8 cellular contexts compared by ENCODE assay signal in the genomic region with DNA sequence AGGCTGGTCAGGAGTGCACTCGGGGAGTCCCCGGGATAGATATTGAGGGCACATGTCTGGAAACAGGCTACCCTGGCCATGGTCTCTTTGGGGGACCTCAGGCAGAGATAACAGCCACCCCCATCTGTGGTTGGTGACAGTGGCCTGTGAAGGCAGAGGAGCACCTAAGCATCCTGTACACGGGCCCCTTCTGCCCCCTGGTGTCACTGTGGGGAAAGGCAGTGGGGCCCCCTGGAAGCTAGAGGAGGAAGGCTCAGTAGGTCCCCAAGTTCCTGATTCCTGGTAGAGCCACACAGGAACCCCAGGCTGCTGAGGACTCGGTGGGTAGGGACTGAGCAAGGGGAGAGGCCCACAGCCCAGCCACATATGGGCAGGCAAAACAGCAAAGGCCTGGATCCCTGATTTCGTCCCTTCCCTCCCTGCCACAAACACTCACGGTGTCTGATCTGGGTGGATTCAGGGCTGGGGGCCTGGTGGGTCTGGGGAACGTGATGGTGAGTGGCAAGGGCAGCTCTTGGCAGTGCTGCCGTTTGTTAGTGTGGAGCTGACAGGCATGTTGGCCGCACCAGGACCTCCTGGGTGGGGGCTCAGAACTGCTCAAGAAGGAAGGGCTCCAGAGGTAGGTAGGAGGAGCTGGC. TPM values are rescaled to one million over a fixed set of nuclear protein-coding genes. Genes with fewer than 3 reads are reported as not detected.
DNase-seq lines count a peak whose midpoint lies in the region; ATAC-seq and TF ChIP-seq lines count a peak whose summit lies in the region.

No MANE protein-coding gene starts in this region.

- no peak overlapping the region for H3K4me3 ChIP-seq in GM06990 (replicated peaks; ENCODE audit: low read depth, low read length)

- CTCF ChIA-PET in activated B cell treated with CpG ODN at 0.5 μM for 24 hours (lab: Charles Lee) = interaction anchor here (0.6 to 4.6 kb wide), 11 partner anchors 10 to 449 kb away, joined by 3 to 50 read pairs (median 4); a partner anchor contains a TSS

- ATAC-seq in activated B cell treated with CpG ODN at 0.5 μM for 24 hours (ENCODE audit: low read depth) = peak; percentile 92
- no peak for ATAC-seq in GM21576 (IDR thresholded peaks at IDR 0.05; ENCODE audit: unreplicated experiment)
- no peak for ATAC-seq in GM19023 (IDR thresholded peaks at IDR 0.05; ENCODE audit: unreplicated experiment)

- H3K9me3 Mint-ChIP-seq in activated B cell treated with CpG ODN at 0.5 μM for 24 hours = no peaks in the 10 kb centered on the region

- POLR2A ChIA-PET in activated B cell treated with CpG ODN at 0.5 μM for 24 hours (lab: Charles Lee) = no interaction called here

- TF ChIP-seq CTCF in GM06990 (IDR thresholded peaks at IDR 0.05; ENCODE audit: insufficient read depth, low read length, poor library complexity, severe bottlenecking) (peak; percentile 96), activated B cell treated with CpG ODN at 0.5 μM for 24 hours (IDR thresholded peaks at IDR 0.05) (no peak)

- peak; percentile 51 for DNase-seq in GM06990 (ENCODE audit: extremely low read depth, insufficient read length)
- DNase-seq in HuH-7 (ENCODE audit: low spot score) = peak; percentile 77
- DNase-seq in activated B cell treated with CpG ODN at 0.5 μM for 24 hours = peak; percentile 54
- peak; percentile 51 for DNase-seq in central memory CD4-positive, alpha-beta T cell
- DNase-seq in medulla oblongata (ENCODE audit: extremely low spot score) = peak; percentile 30
- peak; percentile 52 for DNase-seq in stimulated activated CD8-positive, alpha-beta memory T cell treated with anti-CD3 and anti-CD28 coated beads, Interleukin-4, amount 100 ng/mL, for 24 hours (ENCODE audit: low read depth)

- H3K4me3 Mint-ChIP-seq in activated B cell treated with CpG ODN at 0.5 μM for 24 hours = no peak overlapping the region

- no peaks in the 10 kb centered on the region for H3K27me3 ChIP-seq in GM06990 (replicated peaks; ENCODE audit: control insufficient read depth, insufficient read depth, low read length)

- H3K36me3 ChIP-seq in GM06990 (ENCODE audit: control insufficient read depth, insufficient read depth, low read length) = peaks cover 5% of the 10 kb centered on the region

- no peak overlapping the region for H3K27ac Mint-ChIP-seq in activated B cell treated with CpG ODN at 0.5 μM for 24 hours

- H3K36me3 Mint-ChIP-seq in activated B cell treated with CpG ODN at 0.5 μM for 24 hours (ENCODE audit: low read depth) = peaks cover 92% of the 10 kb centered on the region

- no peaks in the 10 kb centered on the region for H3K4me1 Mint-ChIP-seq in activated B cell treated with CpG ODN at 0.5 μM for 24 hours

- H3K27me3 Mint-ChIP-seq in activated B cell treated with CpG ODN at 0.5 μM for 24 hours = no peaks in the 10 kb centered on the region

- intact Hi-C loops in activated B cell treated with CpG ODN at 0.5 μM for 24 hours (cut with micrococcal nuclease) = loop anchor here (1.0 to 5.0 kb wide), 5 partner anchors 87 to 892 kb away; a partner anchor contains a TSS

RNA-seq across cellular contexts. Expression of a gene that starts 14.1 kb away (rescaled TPM):
- total RNA-seq in activated B cell treated with CpG ODN at 0.5 μM for 24 hours = not detected in 2 replicates

RNA-seq across cellular contexts. Expression of a gene that starts 42.8 kb away (rescaled TPM):
- total RNA-seq in activated B cell treated with CpG ODN at 0.5 μM for 24 hours = 0.44 and 0.84 TPM in 2 replicates
